Comparison of ENCODE assay signal across 9 cellular contexts in genomic region chr11:119764108-119764874, GRCh38. TPM values are rescaled to one million over a fixed set of nuclear protein-coding genes. Genes with fewer than 3 reads are reported as not detected.
DNase-seq lines count a peak whose midpoint lies in the region; ATAC-seq and TF ChIP-seq lines count a peak whose summit lies in the region.
"Had no signal": no experiment of that assay in that cellular context is flagged by ENCODE, and none has a peak within 500 bp of the region (broad histone marks: within the 10 kb centered on the region; RNA-seq: fewer than 3 reads in every experiment).

No MANE protein-coding gene starts in this region.

- intact Hi-C loops in mucosa of descending colon (cut with DNase I, micrococcal nuclease): no loop called here

- ATAC-seq in esophagus mucosa (peak; percentile 21), mucosa of descending colon (peak; percentile 69), GM21717 (IDR thresholded peaks at IDR 0.05; ENCODE audit: unreplicated experiment) (no peak), GM18868 (IDR thresholded peaks at IDR 0.05; ENCODE audit: unreplicated experiment) (no peak)

- H3K9me3 Mint-ChIP-seq in type B pancreatic cell: no peaks in the 10 kb centered on the region

- peaks cover 24% of the 10 kb centered on the region for H3K27me3 Mint-ChIP-seq in type B pancreatic cell

- no peak for TF ChIP-seq CTCF in mucosa of descending colon (IDR thresholded peaks at IDR 0.05)
- TF ChIP-seq CTCF in type B pancreatic cell (conservative IDR thresholded peaks at IDR 0.05): no peak

- no peaks in the 10 kb centered on the region for H3K36me3 Mint-ChIP-seq in type B pancreatic cell

- no peaks in the 10 kb centered on the region for H3K9me3 ChIP-seq in mucosa of descending colon

- H3K36me3 ChIP-seq in mucosa of descending colon (ENCODE audit: low read depth): no peaks in the 10 kb centered on the region

- no peak overlapping the region for H3K4me3 ChIP-seq in mucosa of descending colon

- peaks cover under 1% of the 10 kb centered on the region for H3K4me1 ChIP-seq in mucosa of descending colon (ENCODE audit: low read depth)

- H3K4me1 Mint-ChIP-seq in type B pancreatic cell (ENCODE audit: unreplicated experiment): peaks cover 6% of the 10 kb centered on the region

- H3K27ac Mint-ChIP-seq in type B pancreatic cell: no peak overlapping the region

- DNase-seq in AG08395 (ENCODE audit: low spot score): peak; percentile 87
- peak; percentile 30 to 49 for DNase-seq in NCI-H187 (lab: John Stamatoyannopoulos, UW)
- DNase-seq in mucosa of descending colon: peak in 1 of 3 donors; percentile 27
- DNase-seq in type B pancreatic cell (ENCODE audit: extremely low spot score, unreplicated experiment): no peak
- no peak for DNase-seq in activated CD4-positive, CD25-positive, alpha-beta regulatory T cell (lab: John Stamatoyannopoulos, UW)
- DNase-seq: activated effector memory CD4-positive, alpha-beta T cell treated with anti-CD3 and anti-CD28 coated beads, Interleukin-2, amount 50 U/mL, for 16 hours had no signal

- H3K4me3 Mint-ChIP-seq in type B pancreatic cell: no peak overlapping the region

RNA-seq across cellular contexts. Expression of gene NECTIN1, which starts 35.3 kb away (rescaled TPM):
- total RNA-seq in esophagus mucosa: 299 TPM
- total RNA-seq in mucosa of descending colon: 10 to 100 TPM; 19.6 to 48.9 (median 45.1) TPM
- 62.9 and 128 TPM in 2 replicates for total RNA-seq in type B pancreatic cell (ENCODE audit: low replicate concordance)

Comparison
In these comparisons a context has a peak if more than half of its experiments do, and no peak if none do; other contexts are left out.
1. DNase-seq: peak in AG08395 (single experiment) and NCI-H187 (2 of 2); none in type B pancreatic cell (single experiment) and activated CD4-positive, CD25-positive, alpha-beta regulatory T cell (0 of 4).
2. ATAC-seq: peak in esophagus mucosa (single experiment) and mucosa of descending colon (single experiment); none in GM21717 (single experiment) and GM18868 (single experiment).